12 cellular contexts compared by ENCODE assay signal in the genomic region with DNA sequence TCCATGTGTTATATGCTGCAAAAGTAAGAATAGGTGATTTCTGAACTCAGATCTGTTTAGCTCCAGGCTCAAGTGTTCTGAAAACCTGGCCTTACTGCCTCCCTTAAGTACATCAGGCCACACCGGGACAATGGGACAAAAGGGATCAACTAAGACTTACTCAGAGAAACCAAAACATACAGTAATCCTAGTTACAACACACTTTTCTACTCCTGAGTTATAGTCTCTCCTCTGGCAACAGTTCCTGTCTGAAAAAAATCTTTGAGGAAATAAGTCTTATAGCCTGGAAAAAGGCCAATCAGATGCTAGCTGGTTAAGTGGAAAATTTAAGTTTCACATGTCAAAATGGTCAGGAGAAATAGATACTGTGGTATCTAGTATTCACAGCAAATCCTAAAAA. TPM values are rescaled to one million over a fixed set of nuclear protein-coding genes. Genes with fewer than 3 reads are reported as not detected.
DNase-seq lines count a peak whose midpoint lies in the region; ATAC-seq, FAIRE-seq and TF ChIP-seq lines count a peak whose summit lies in the region.
"Had no signal": no experiment of that assay in that cellular context is flagged by ENCODE, and none has a peak within 500 bp of the region (broad histone marks: within the 10 kb centered on the region; RNA-seq: fewer than 3 reads in every experiment).

No MANE protein-coding gene starts in this region.

- H3K9me1 ChIP-seq in endothelial cell of umbilical vein (replicated peaks; ENCODE audit: control insufficient read depth, extremely low read depth, insufficient read depth, low read length), result no peaks in the 10 kb centered on the region

- BruUV-seq in endothelial cell of umbilical vein (replicated peaks; lab: Mats Ljungman, UMichigan), result no TSS peak

- dilution Hi-C loops in endothelial cell of umbilical vein (cut with MboI; ENCODE audit: extremely low pct_ligation_motif_present, low sequenced_read_pairs), result no loop called here

- H3K4me3 Mint-ChIP-seq in activated CD8-positive, alpha-beta T cell treated with anti-CD3 and anti-CD28 coated beads for 36 hours, result no peak overlapping the region
- no peak overlapping the region for H3K4me3 Mint-ChIP-seq in activated CD8-positive, alpha-beta T cell treated with anti-CD3 and anti-CD28 coated beads, Interleukin-2, amount 10 ng/mL, durations not matched to agents 7 days and 5 days
- no peak overlapping the region for H3K4me3 Mint-ChIP-seq in activated naive CD4-positive, alpha-beta T cell treated with anti-CD3 and anti-CD28 coated beads, Interleukin-2, amount 10 ng/mL, durations not matched to agents 7 days and 5 days

- POLR2A ChIA-PET in activated CD8-positive, alpha-beta T cell treated with anti-CD3 and anti-CD28 coated beads for 36 hours (lab: Charles Lee), result interaction anchor here (1.2 to 2.7 kb wide), 2 partner anchors 8 to 16 kb away, joined by 6 to 8 read pairs; a partner anchor contains a TSS
- POLR2A ChIA-PET in activated CD8-positive, alpha-beta T cell treated with anti-CD3 and anti-CD28 coated beads, Interleukin-2, amount 10 ng/mL, durations not matched to agents 7 days and 5 days (lab: Charles Lee), result no interaction called here
- POLR2A ChIA-PET in endothelial cell of umbilical vein (lab: Charles Lee), result no interaction called here

- H3K36me3 ChIP-seq in SJSA1 (peaks cover 30% of the 10 kb centered on the region), endothelial cell of umbilical vein (ENCODE audit: control insufficient read depth in 2 of 2, extremely low read depth in 1 of 2, insufficient read depth in 2 of 2, low read length in 2 of 2) (peaks cover 4 to 7% of the 10 kb centered on the region in 2 experiments)

- peaks cover 57% of the 10 kb centered on the region for H3K4me1 Mint-ChIP-seq in activated CD8-positive, alpha-beta T cell treated with anti-CD3 and anti-CD28 coated beads for 36 hours (ENCODE audit: low read depth)
- H3K4me1 Mint-ChIP-seq in activated CD8-positive, alpha-beta T cell treated with anti-CD3 and anti-CD28 coated beads, Interleukin-2, amount 10 ng/mL, durations not matched to agents 7 days and 5 days (ENCODE audit: low read depth), result peaks cover 42% of the 10 kb centered on the region
- peaks cover 38% of the 10 kb centered on the region for H3K4me1 Mint-ChIP-seq in activated naive CD4-positive, alpha-beta T cell treated with anti-CD3 and anti-CD28 coated beads, Interleukin-2, amount 10 ng/mL, durations not matched to agents 7 days and 5 days

- H4K20me1 ChIP-seq in endothelial cell of umbilical vein (replicated peaks; ENCODE audit: control insufficient read depth, extremely low read depth, insufficient read depth, low read length), result no peaks in the 10 kb centered on the region

- peak overlapping the region; percentile 16 for H3K9ac ChIP-seq in endothelial cell of umbilical vein (replicated peaks; ENCODE audit: extremely low read depth, insufficient read depth, low read length)

- no peak overlapping the region for H2AFZ ChIP-seq in endothelial cell of umbilical vein (ENCODE audit: low read depth, low read length)

- no peak for TF ChIP-seq POLR2A in endothelial cell of umbilical vein (IDR thresholded peaks at IDR 0.05; ENCODE audit: low read depth, low read length)

- CTCF ChIA-PET in activated CD8-positive, alpha-beta T cell treated with anti-CD3 and anti-CD28 coated beads for 36 hours (lab: Charles Lee), result interaction anchor here (1.9 kb wide), 1 partner anchor 9 kb away, joined by 9 read pairs; a partner anchor contains a TSS
- CTCF ChIA-PET in activated CD8-positive, alpha-beta T cell treated with anti-CD3 and anti-CD28 coated beads, Interleukin-2, amount 10 ng/mL, durations not matched to agents 7 days and 5 days (lab: Charles Lee), result interaction anchor here (1.6 to 2.0 kb wide), 2 partner anchors 9 to 10 kb away, joined by 4 to 8 read pairs; a partner anchor contains a TSS
- CTCF ChIA-PET in endothelial cell of umbilical vein (lab: Charles Lee), result interaction anchor here (1.0 to 1.3 kb wide), 3 partner anchors 8 to 367 kb away, joined by 3 to 6 read pairs (median 4); a partner anchor contains a TSS
- CTCF ChIA-PET in activated naive CD4-positive, alpha-beta T cell treated with anti-CD3 and anti-CD28 coated beads, Interleukin-2, amount 10 ng/mL, durations not matched to agents 7 days and 5 days (lab: Charles Lee), result no interaction called here

- no peak for FAIRE-seq in endothelial cell of umbilical vein (lab: Jason Lieb, UNC)
- FAIRE-seq: urothelium cell line had no signal

- H3K4me1 ChIP-seq in SJSA1 (replicated peaks) (peaks cover 45% of the 10 kb centered on the region), endothelial cell of umbilical vein (ENCODE audit: control insufficient read depth, extremely low read depth, insufficient read depth, low read length) (peaks cover 27% of the 10 kb centered on the region)

- H3K4me3 ChIP-seq in SJSA1, result no peak overlapping the region
- no peak overlapping the region for H3K4me3 ChIP-seq in endothelial cell of umbilical vein (replicated peaks in 1 of 3; ENCODE audit: insufficient read depth in 1 of 3, low read depth in 1 of 3, low read length in 3 of 3)
- no peak overlapping the region for H3K4me3 ChIP-seq in skeletal muscle cell (ENCODE audit: low read depth, low read length)
- H3K4me3 ChIP-seq: skin epidermis had no signal

- peak overlapping the region; percentile 70 for H3K27ac Mint-ChIP-seq in activated CD8-positive, alpha-beta T cell treated with anti-CD3 and anti-CD28 coated beads for 36 hours
- no peak overlapping the region for H3K27ac Mint-ChIP-seq in activated CD8-positive, alpha-beta T cell treated with anti-CD3 and anti-CD28 coated beads, Interleukin-2, amount 10 ng/mL, durations not matched to agents 7 days and 5 days
- H3K27ac Mint-ChIP-seq in activated naive CD4-positive, alpha-beta T cell treated with anti-CD3 and anti-CD28 coated beads, Interleukin-2, amount 10 ng/mL, durations not matched to agents 7 days and 5 days, result no peak overlapping the region

- H3K36me3 Mint-ChIP-seq in activated CD8-positive, alpha-beta T cell treated with anti-CD3 and anti-CD28 coated beads for 36 hours (ENCODE audit: low read depth), result peaks cover 77% of the 10 kb centered on the region
- peaks cover 67% of the 10 kb centered on the region for H3K36me3 Mint-ChIP-seq in activated CD8-positive, alpha-beta T cell treated with anti-CD3 and anti-CD28 coated beads, Interleukin-2, amount 10 ng/mL, durations not matched to agents 7 days and 5 days (ENCODE audit: low read depth)
- H3K36me3 Mint-ChIP-seq in activated naive CD4-positive, alpha-beta T cell treated with anti-CD3 and anti-CD28 coated beads, Interleukin-2, amount 10 ng/mL, durations not matched to agents 7 days and 5 days, result peaks cover 60% of the 10 kb centered on the region

- H3K79me2 ChIP-seq in endothelial cell of umbilical vein (ENCODE audit: control insufficient read depth, insufficient read depth, low read length), result peaks cover 29% of the 10 kb centered on the region

- H3K27ac ChIP-seq in SJSA1 (peak overlapping the region; percentile 44), endothelial cell of umbilical vein (ENCODE audit: insufficient read depth, low read depth, low read length) (peak overlapping the region; percentile 41)

- no peak for DNase-seq in activated CD8-positive, alpha-beta T cell treated with anti-CD3 and anti-CD28 coated beads for 36 hours
- no peak for DNase-seq in activated CD8-positive, alpha-beta T cell treated with anti-CD3 and anti-CD28 coated beads, Interleukin-2, amount 10 ng/mL, durations not matched to agents 7 days and 5 days
- DNase-seq in SJSA1 (ENCODE audit: low read depth in 1 of 2, low spot score in 2 of 2) (no peak), endothelial cell of umbilical vein (ENCODE audit: low read depth, low spot score) (peak; percentile 80), skeletal muscle cell (ENCODE audit: low read depth) (peak; percentile 39)
- DNase-seq in activated naive CD4-positive, alpha-beta T cell treated with anti-CD3 and anti-CD28 coated beads, Interleukin-2, amount 10 ng/mL, durations not matched to agents 7 days and 5 days, result no peak
- DNase-seq: activated CD4-positive, alpha-beta T cell treated with anti-CD3 and anti-CD28 coated beads, Interleukin-2, amount 50 U/mL, for 48 hours; GDM1 had no signal

- TF ChIP-seq CTCF in activated CD8-positive, alpha-beta T cell treated with anti-CD3 and anti-CD28 coated beads for 36 hours (IDR thresholded peaks at IDR 0.05), result no peak
- TF ChIP-seq CTCF in endothelial cell of umbilical vein (IDR thresholded peaks at IDR 0.05; ENCODE audit: extremely low read depth in 1 of 2, insufficient read depth in 1 of 2, low read depth in 1 of 2, low read length in 2 of 2), result no peak

- H3K27me3 ChIP-seq in SJSA1 (replicated peaks), result no peaks in the 10 kb centered on the region
- no peaks in the 10 kb centered on the region for H3K27me3 ChIP-seq in endothelial cell of umbilical vein (ENCODE audit: control insufficient read depth in 2 of 2, insufficient read depth in 2 of 2, low read length in 2 of 2)

- no peaks in the 10 kb centered on the region for H3K27me3 Mint-ChIP-seq in activated CD8-positive, alpha-beta T cell treated with anti-CD3 and anti-CD28 coated beads for 36 hours
- H3K27me3 Mint-ChIP-seq in activated CD8-positive, alpha-beta T cell treated with anti-CD3 and anti-CD28 coated beads, Interleukin-2, amount 10 ng/mL, durations not matched to agents 7 days and 5 days (ENCODE audit: low read depth), result no peaks in the 10 kb centered on the region
- H3K27me3 Mint-ChIP-seq in activated naive CD4-positive, alpha-beta T cell treated with anti-CD3 and anti-CD28 coated beads, Interleukin-2, amount 10 ng/mL, durations not matched to agents 7 days and 5 days, result no peaks in the 10 kb centered on the region

- H3K4me2 ChIP-seq in endothelial cell of umbilical vein (ENCODE audit: insufficient read depth, low read length), result peak overlapping the region; percentile 22

- H3K9me3 ChIP-seq in SJSA1 (replicated peaks) (no peaks in the 10 kb centered on the region), endothelial cell of umbilical vein (replicated peaks; ENCODE audit: control insufficient read depth, insufficient read depth, low read length) (no peaks in the 10 kb centered on the region)

- peaks cover 5% of the 10 kb centered on the region for H3K9me3 Mint-ChIP-seq in activated CD8-positive, alpha-beta T cell treated with anti-CD3 and anti-CD28 coated beads for 36 hours
- no peaks in the 10 kb centered on the region for H3K9me3 Mint-ChIP-seq in activated CD8-positive, alpha-beta T cell treated with anti-CD3 and anti-CD28 coated beads, Interleukin-2, amount 10 ng/mL, durations not matched to agents 7 days and 5 days (ENCODE audit: insufficient read depth)
- peaks cover 7% of the 10 kb centered on the region for H3K9me3 Mint-ChIP-seq in activated naive CD4-positive, alpha-beta T cell treated with anti-CD3 and anti-CD28 coated beads, Interleukin-2, amount 10 ng/mL, durations not matched to agents 7 days and 5 days

- intact Hi-C loops in activated CD8-positive, alpha-beta T cell treated with anti-CD3 and anti-CD28 coated beads for 36 hours (cut with micrococcal nuclease), result no loop called here
- intact Hi-C loops in endothelial cell of umbilical vein (cut with micrococcal nuclease), result no loop called here

- no peak for ATAC-seq in activated CD8-positive, alpha-beta T cell treated with anti-CD3 and anti-CD28 coated beads for 36 hours
- no peak for ATAC-seq in activated CD8-positive, alpha-beta T cell treated with anti-CD3 and anti-CD28 coated beads, Interleukin-2, amount 10 ng/mL, durations not matched to agents 7 days and 5 days
- ATAC-seq in GM18511 (IDR thresholded peaks at IDR 0.05; ENCODE audit: unreplicated experiment), result no peak
- ATAC-seq in HG02678 (IDR thresholded peaks at IDR 0.05; ENCODE audit: unreplicated experiment), result no peak

RNA-seq across cellular contexts. Expression of a gene that starts 5.6 kb away (rescaled TPM):
- total RNA-seq in activated CD8-positive, alpha-beta T cell treated with anti-CD3 and anti-CD28 coated beads for 36 hours, result 100 to 1,000 TPM; 103 to 111 TPM
- total RNA-seq in activated CD8-positive, alpha-beta T cell treated with anti-CD3 and anti-CD28 coated beads, Interleukin-2, amount 10 ng/mL, durations not matched to agents 7 days and 5 days, result 10 to 100 TPM; 57.3 to 66.0 TPM
- 81.2 and 120 TPM in 2 replicates for total RNA-seq in SJSA1 (2014; rRNA removed; shearing (Covaris generic))
- 50.4 and 52.0 TPM in 2 replicates for total RNA-seq in endothelial cell of umbilical vein
- polyA plus RNA-seq in endothelial cell of umbilical vein, result 18.4 and 27.0 TPM in 2 replicates
- 30.1 and 31.9 TPM in 2 replicates for polyA plus RNA-seq in endothelial cell of umbilical vein (2011; cell fraction: cytosol; rRNA removed)
- 9.4 and 13.7 TPM in 2 replicates for polyA plus RNA-seq in endothelial cell of umbilical vein (2011; cell fraction: nucleus; rRNA removed)
- 77.5 and 94.6 TPM in 2 replicates for polyA plus RNA-seq in endothelial cell of umbilical vein (2012)
- 10.7 and 14.6 TPM in 2 replicates for polyA minus RNA-seq in endothelial cell of umbilical vein
- polyA minus RNA-seq in endothelial cell of umbilical vein (2011; cell fraction: cytosol; rRNA and poly(A)+ RNA removed), result 8.9 TPM
- 5.1 and 6.7 TPM in 2 replicates for polyA minus RNA-seq in endothelial cell of umbilical vein (2011; cell fraction: nucleus; rRNA and poly(A)+ RNA removed)

RNA-seq across cellular contexts. Expression of a gene that starts 8.1 kb away (rescaled TPM):
- total RNA-seq in activated CD8-positive, alpha-beta T cell treated with anti-CD3 and anti-CD28 coated beads for 36 hours, result 10 to 100 TPM; 14.0 to 15.7 TPM
- 10 to 100 TPM; 20.8 to 21.5 TPM for total RNA-seq in activated CD8-positive, alpha-beta T cell treated with anti-CD3 and anti-CD28 coated beads, Interleukin-2, amount 10 ng/mL, durations not matched to agents 7 days and 5 days
- 25.0 and 29.7 TPM in 2 replicates for total RNA-seq in SJSA1 (2014; rRNA removed; shearing (Covaris generic))
- total RNA-seq in endothelial cell of umbilical vein, result 27.5 and 27.7 TPM in 2 replicates
- polyA plus RNA-seq in endothelial cell of umbilical vein, result 3.8 and 5.3 TPM in 2 replicates
- polyA plus RNA-seq in endothelial cell of umbilical vein (2011; cell fraction: cytosol; rRNA removed), result 6.1 and 6.9 TPM in 2 replicates
- polyA plus RNA-seq in endothelial cell of umbilical vein (2011; cell fraction: nucleus; rRNA removed), result 22.2 and 28.2 TPM in 2 replicates
- polyA plus RNA-seq in endothelial cell of umbilical vein (2012), result 13.8 and 20.4 TPM in 2 replicates
- polyA minus RNA-seq in endothelial cell of umbilical vein, result 28.4 and 29.2 TPM in 2 replicates
- 12.2 TPM for polyA minus RNA-seq in endothelial cell of umbilical vein (2011; cell fraction: cytosol; rRNA and poly(A)+ RNA removed)
- polyA minus RNA-seq in endothelial cell of umbilical vein (2011; cell fraction: nucleus; rRNA and poly(A)+ RNA removed), result 92.1 and 134 TPM in 2 replicates

RNA-seq across cellular contexts. Expression of a gene that starts 20.4 kb away (rescaled TPM):
- 100 to 1,000 TPM; 109 to 114 TPM for total RNA-seq in activated CD8-positive, alpha-beta T cell treated with anti-CD3 and anti-CD28 coated beads for 36 hours
- total RNA-seq in activated CD8-positive, alpha-beta T cell treated with anti-CD3 and anti-CD28 coated beads, Interleukin-2, amount 10 ng/mL, durations not matched to agents 7 days and 5 days, result 10 to 100 TPM; 86.0 to 86.9 TPM
- 145 and 146 TPM in 2 replicates for total RNA-seq in SJSA1 (2014; rRNA removed; shearing (Covaris generic))
- total RNA-seq in endothelial cell of umbilical vein, result 124 and 125 TPM in 2 replicates
- 18.5 and 36.1 TPM in 2 replicates for polyA plus RNA-seq in endothelial cell of umbilical vein
- polyA plus RNA-seq in endothelial cell of umbilical vein (2011; cell fraction: cytosol; rRNA removed), result 60.1 and 68.5 TPM in 2 replicates
- 56.0 and 96.7 TPM in 2 replicates for polyA plus RNA-seq in endothelial cell of umbilical vein (2011; cell fraction: nucleus; rRNA removed)
- polyA plus RNA-seq in endothelial cell of umbilical vein (2012), result 142 and 198 TPM in 2 replicates
- 26.7 and 30.5 TPM in 2 replicates for polyA minus RNA-seq in endothelial cell of umbilical vein
- 22.7 TPM for polyA minus RNA-seq in endothelial cell of umbilical vein (2011; cell fraction: cytosol; rRNA and poly(A)+ RNA removed)
- polyA minus RNA-seq in endothelial cell of umbilical vein (2011; cell fraction: nucleus; rRNA and poly(A)+ RNA removed), result 21.8 and 26.9 TPM in 2 replicates

Comparison
In these comparisons a context has a peak if more than half of its experiments do, and no peak if none do; other contexts are left out.
1. DNase-seq: peak in endothelial cell of umbilical vein (single experiment) and skeletal muscle cell (single experiment); none in activated CD8-positive, alpha-beta T cell treated with anti-CD3 and anti-CD28 coated beads for 36 hours (single experiment), activated CD8-positive, alpha-beta T cell treated with anti-CD3 and anti-CD28 coated beads, Interleukin-2, amount 10 ng/mL, durations not matched to agents 7 days and 5 days (single experiment), SJSA1 (0 of 2) and activated naive CD4-positive, alpha-beta T cell treated with anti-CD3 and anti-CD28 coated beads, Interleukin-2, amount 10 ng/mL, durations not matched to agents 7 days and 5 days (single experiment).